ENCODE assay signal across 35 cellular contexts in the genomic region with DNA sequence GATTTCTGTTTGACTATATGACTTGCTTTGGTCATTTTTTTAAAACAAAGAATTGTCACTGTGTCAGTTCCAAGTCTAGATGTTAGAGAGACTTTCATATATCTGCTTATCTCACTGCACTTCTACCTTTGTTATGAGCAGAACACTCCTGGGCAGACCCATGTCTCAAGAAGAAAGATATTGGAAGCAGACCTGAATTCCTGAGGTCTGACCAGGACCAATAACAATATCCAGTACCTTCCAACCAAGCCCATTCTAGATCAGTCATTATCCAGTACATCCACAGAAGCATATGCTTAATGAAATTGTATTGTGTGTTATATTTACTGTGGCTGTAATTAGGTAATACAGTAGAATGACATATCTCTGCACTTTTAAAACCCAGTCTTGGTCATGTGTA.
"Had no signal": no experiment of that assay in that cellular context is flagged by ENCODE, and none has a peak within 500 bp of the region (broad histone marks: within the 10 kb centered on the region; RNA-seq: fewer than 3 reads in every experiment).

No MANE protein-coding gene starts in this region.

- H3K9me3 ChIP-seq: MG63 had no signal

- H3K27me3 ChIP-seq: MG63 had no signal

- H3K9ac ChIP-seq: KMS-11 had no signal

- H3K4me3 ChIP-seq: MG63 had no signal

- DNase-seq: Karpas-422, Kasumi-1, KG1, MG63, MM.1S, MV-4-11, NCI-H1048, NCI-H1092, NCI-H1092 treated with DMSO at 0.1 percent for 48 hours, NCI-H1105, NCI-H1105 treated with DMSO at 0.1 percent for 48 hours, NCI-H1417, NCI-H1417 treated with DMSO at 0.1 percent for 48 hours, NCI-H1436, NCI-H1436 treated with DMSO at 0.1 percent for 48 hours, NCI-H146, NCI-H1694, NCI-H1694 treated with DMSO at 0.1 percent for 48 hours, NCI-H187, NCI-H187 treated with DMSO at 0.1 percent for 48 hours, NCI-H1930, NCI-H2029, NCI-H2029 treated with DMSO at 0.1 percent for 48 hours, NCI-H2081, NCI-H2081 treated with DMSO at 0.1 percent for 48 hours, NCI-H2107, NCI-H2171, NCI-H2171 treated with DMSO at 0.1 percent for 48 hours, NCI-H2227 treated with DMSO at 0.1 percent for 48 hours, NCI-H226, NCI-H345, NCI-H446, NCI-H446 treated with DMSO at 0.1 percent for 48 hours, NCI-H510A had no signal

- H3K36me3 ChIP-seq: MG63 had no signal

- H3K4me2 ChIP-seq: KMS-11 had no signal

- H3K27ac ChIP-seq: KMS-11 had no signal
